Comparison of ENCODE assay signal across 40 cellular contexts in genomic region chr16:1383556-1383955, GRCh38. TPM values are rescaled to one million over a fixed set of nuclear protein-coding genes. Genes with fewer than 3 reads are reported as not detected.
"Had no signal": no experiment of that assay in that cellular context is flagged by ENCODE, and none has a peak within 500 bp of the region (broad histone marks: within the 10 kb centered on the region; RNA-seq: fewer than 3 reads in every experiment).

No MANE protein-coding gene starts in this region.

- H3K27me3 ChIP-seq: MG63 had no signal

- H3K4me3 ChIP-seq: MG63 had no signal

- H3K9me3 ChIP-seq: MG63 had no signal

- DNase-seq: Karpas-422, Kasumi-1, MG63, MM.1S, MV-4-11, NCI-H1048, NCI-H1092, NCI-H1092 treated with DMSO at 0.1 percent for 48 hours, NCI-H1105, NCI-H1105 treated with DMSO at 0.1 percent for 48 hours, NCI-H1417, NCI-H1417 treated with DMSO at 0.1 percent for 48 hours, NCI-H1436, NCI-H1436 treated with DMSO at 0.1 percent for 48 hours, NCI-H146, NCI-H1694, NCI-H1694 treated with DMSO at 0.1 percent for 48 hours, NCI-H187, NCI-H187 treated with DMSO at 0.1 percent for 48 hours, NCI-H1930, NCI-H2029, NCI-H2029 treated with DMSO at 0.1 percent for 48 hours, NCI-H2081, NCI-H2081 treated with DMSO at 0.1 percent for 48 hours, NCI-H2107, NCI-H2171, NCI-H2171 treated with DMSO at 0.1 percent for 48 hours, NCI-H2227 treated with DMSO at 0.1 percent for 48 hours, NCI-H226, NCI-H345, NCI-H446, NCI-H446 treated with DMSO at 0.1 percent for 48 hours, NCI-H510A, NCI-H510A treated with DMSO at 0.1 percent for 48 hours, NCI-H524, NCI-H524 treated with DMSO at 0.1 percent for 48 hours had no signal

RNA-seq across cellular contexts. Expression of gene PERCC1, which starts 47.3 kb away (rescaled TPM):
- total RNA-seq: LHCN-M2, M059J, MCF 10A, NCI-H460 had no signal
